11 cellular contexts compared by ENCODE assay signal in the genomic region with DNA sequence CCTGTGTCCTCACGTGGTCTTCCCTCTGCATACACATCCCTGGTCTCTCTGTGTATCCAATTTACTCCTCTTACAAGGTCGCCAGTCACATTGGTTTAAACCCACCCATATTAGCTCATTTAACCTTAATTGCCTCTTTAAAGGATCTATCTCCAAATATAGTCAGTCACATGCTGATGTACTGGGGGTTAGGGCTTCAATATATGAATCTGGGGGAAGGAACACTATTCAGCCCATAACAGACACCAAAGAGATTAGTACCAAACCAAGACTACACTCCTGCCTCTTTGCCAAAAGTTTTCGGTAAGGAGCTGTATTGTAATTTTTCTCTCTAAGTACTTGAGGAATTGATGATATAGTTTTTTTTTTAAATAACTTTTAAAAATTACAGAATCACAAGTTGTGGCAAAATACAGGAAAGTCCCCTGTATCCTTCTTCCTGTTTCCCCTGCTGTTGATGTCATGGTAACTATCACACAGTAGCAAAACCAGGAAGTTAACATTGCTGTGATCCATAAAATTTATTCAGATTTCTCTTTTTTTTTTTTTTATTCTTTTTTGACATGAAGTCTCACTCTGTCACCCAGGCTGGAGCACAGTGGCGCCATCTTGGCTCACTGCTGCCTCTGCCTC.
DNase-seq lines count a peak whose midpoint lies in the region; ATAC-seq and TF ChIP-seq lines count a peak whose summit lies in the region.
"Had no signal": no experiment of that assay in that cellular context is flagged by ENCODE, and none has a peak within 500 bp of the region (broad histone marks: within the 10 kb centered on the region; RNA-seq: fewer than 3 reads in every experiment).

No MANE protein-coding gene starts in this region.

- TF ChIP-seq POLR2A in heart left ventricle (IDR thresholded peaks at IDR 0.05) (no peak), tibial nerve (IDR thresholded peaks at IDR 0.05) (no peak)

- H3K4me3 Mint-ChIP-seq in activated naive CD8-positive, alpha-beta T cell, result no peak overlapping the region
- no peak overlapping the region for H3K4me3 Mint-ChIP-seq in type B pancreatic cell

- no peak for TF ChIP-seq EP300 in tibial nerve (IDR thresholded peaks at IDR 0.05)

- H3K27ac ChIP-seq in heart left ventricle (peak overlapping the region in 11 of 12 donors; percentile 43 to 87 (median 62)), layer of hippocampus (ENCODE audit: low read depth, low read length) (peak overlapping the region; percentile 17), tibial nerve (peak overlapping the region in 2 of 4 donors; percentile 38 to 69)

- intact Hi-C loops in heart left ventricle (cut with DNase I) (loop anchor here in 3 of 10 donors (5.0 kb wide), 3 partner anchors 34 to 64 kb away; no protein-coding TSS in a partner anchor), left ventricle myocardium superior (cut with micrococcal nuclease) (loop anchor here (10.0 kb wide), 1 partner anchor 67 kb away; the partner anchor contains the start of gene SLCO3A1)

- H3K36me3 ChIP-seq in heart left ventricle, result peaks cover 0 to 15% (median 8%) of the 10 kb centered on the region in 9 donors
- H3K36me3 ChIP-seq in tibial nerve, result peaks cover 0 to 9% (median 0%) of the 10 kb centered on the region in 3 donors

- no peaks in the 10 kb centered on the region for H3K9me3 Mint-ChIP-seq in activated naive CD8-positive, alpha-beta T cell (ENCODE audit: low read depth)
- no peaks in the 10 kb centered on the region for H3K9me3 Mint-ChIP-seq in type B pancreatic cell

- H3K27me3 Mint-ChIP-seq in activated naive CD8-positive, alpha-beta T cell, result no peaks in the 10 kb centered on the region
- no peaks in the 10 kb centered on the region for H3K27me3 Mint-ChIP-seq in type B pancreatic cell

- peaks cover 9% of the 10 kb centered on the region for H3K36me3 Mint-ChIP-seq in activated naive CD8-positive, alpha-beta T cell
- H3K36me3 Mint-ChIP-seq in type B pancreatic cell, result peaks cover 4% of the 10 kb centered on the region

- H3K4me1 Mint-ChIP-seq in activated naive CD8-positive, alpha-beta T cell (ENCODE audit: low read depth), result peaks cover 25% of the 10 kb centered on the region
- H3K4me1 Mint-ChIP-seq in type B pancreatic cell (ENCODE audit: unreplicated experiment), result peaks cover 35% of the 10 kb centered on the region

- H3K27me3 ChIP-seq in heart left ventricle (no peaks in the 10 kb centered on the region), layer of hippocampus (ENCODE audit: control insufficient read depth, insufficient read depth, low read length) (no peaks in the 10 kb centered on the region), tibial nerve (no peaks in the 10 kb centered on the region)
- H3K27me3 ChIP-seq: MG63 had no signal

- H3K4me3 ChIP-seq in heart left ventricle (peak overlapping the region in 3 of 12 donors; percentile 4 to 30 (median 25)), tibial nerve (no peak overlapping the region)
- H3K4me3 ChIP-seq: MG63 had no signal

- H3K9me3 ChIP-seq in heart left ventricle (no peaks in the 10 kb centered on the region), tibial nerve (no peaks in the 10 kb centered on the region)
- H3K9me3 ChIP-seq: MG63 had no signal

- no peak for TF ChIP-seq CTCF in heart left ventricle (IDR thresholded peaks at IDR 0.05)
- no peak for TF ChIP-seq CTCF in type B pancreatic cell (conservative IDR thresholded peaks at IDR 0.05)
- TF ChIP-seq CTCF in tibial nerve (IDR thresholded peaks at IDR 0.05), result no peak

- H3K4me1 ChIP-seq in heart left ventricle (peaks cover 9 to 92% (median 81%) of the 10 kb centered on the region in 12 donors), tibial nerve (peaks cover 0 to 68% (median 14%) of the 10 kb centered on the region in 4 donors)

- WGBS in heart left ventricle, 4 donors, result 75 to 83% (median 80%) methylated on average over 4 of the region's 4 CpGs
- 81 to 82% methylated on average over 4 of the region's 4 CpGs for WGBS in tibial nerve, 2 donors

- peak overlapping the region; percentile 18 for H3K27ac Mint-ChIP-seq in activated naive CD8-positive, alpha-beta T cell
- H3K27ac Mint-ChIP-seq in type B pancreatic cell, result peak overlapping the region; percentile 12

- DNase-seq in heart left ventricle (no peak), left ventricle myocardium superior (no peak), type B pancreatic cell (ENCODE audit: extremely low spot score, unreplicated experiment) (no peak), tibial nerve (ENCODE audit: low spot score in 2 of 2) (no peak)
- DNase-seq: C1 segment of cervical spinal cord, MG63, PC-3 had no signal

- ATAC-seq in heart left ventricle (peak in 1 of 4 donors; percentile 36), left ventricle myocardium superior (no peak), GM21576 (IDR thresholded peaks at IDR 0.05; ENCODE audit: unreplicated experiment) (no peak), GM19455 (IDR thresholded peaks at IDR 0.05; ENCODE audit: unreplicated experiment) (no peak)
- ATAC-seq: PC-3 had no signal
